16 cellular contexts compared by ENCODE assay signal in the genomic region with DNA sequence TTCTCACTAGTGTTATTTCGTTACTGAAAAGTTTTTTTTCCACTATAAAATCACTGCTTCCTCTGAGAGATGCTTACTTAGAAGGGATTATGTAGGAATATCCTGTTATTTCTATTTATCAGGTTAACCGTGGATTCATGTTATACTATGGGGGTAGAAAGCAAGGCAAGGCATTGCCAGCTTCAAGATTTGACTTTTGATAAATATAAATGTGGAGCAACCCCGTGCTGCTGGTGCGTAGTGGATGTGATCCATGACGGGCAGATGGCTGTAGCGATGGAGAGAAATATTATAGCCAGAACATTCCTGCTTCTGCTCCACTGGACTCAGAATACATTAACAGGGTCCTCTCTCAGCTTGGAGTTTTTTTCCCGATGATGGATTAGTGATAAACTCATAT.
DNase-seq lines count a peak whose midpoint lies in the region; TF ChIP-seq lines count a peak whose summit lies in the region.
"Had no signal": no experiment of that assay in that cellular context is flagged by ENCODE, and none has a peak within 500 bp of the region (broad histone marks: within the 10 kb centered on the region; RNA-seq: fewer than 3 reads in every experiment).

No MANE protein-coding gene starts in this region.

- H3K27ac ChIP-seq in esophagus muscularis mucosa (replicated peaks in 1 of 4): no peak overlapping the region
- H3K27ac ChIP-seq in parathyroid adenoma: no peak overlapping the region
- H3K27ac ChIP-seq in coronary artery: no peak overlapping the region
- no peak overlapping the region for H3K27ac ChIP-seq in dorsolateral prefrontal cortex
- H3K27ac ChIP-seq: BLaER1, C4-2B had no signal

- no peak overlapping the region for H3K4me3 Mint-ChIP-seq in mesothelial cell of epicardium
- H3K4me3 Mint-ChIP-seq: CD4-positive, CD25-positive, alpha-beta regulatory T cell; CD8-positive, alpha-beta T cell; GM23338; H9 had no signal

- TF ChIP-seq CTCF in esophagus muscularis mucosa (IDR thresholded peaks at IDR 0.05) (no peak), parathyroid adenoma (IDR thresholded peaks at IDR 0.05) (no peak), mesothelial cell of epicardium (IDR thresholded peaks at IDR 0.05; ENCODE audit: unreplicated experiment) (no peak), coronary artery (IDR thresholded peaks at IDR 0.05) (no peak), dorsolateral prefrontal cortex (IDR thresholded peaks at IDR 0.05 in 54 of 56, conservative IDR thresholded peaks at IDR 0.05 in 2 of 56; ENCODE audit: low read depth in 1 of 56, partially characterized antibody in 56 of 56) (no peak)

- H3K27me3 ChIP-seq in esophagus muscularis mucosa (no peaks in the 10 kb centered on the region), parathyroid adenoma (ENCODE audit: control insufficient read depth, insufficient read depth, low read length) (no peaks in the 10 kb centered on the region), dorsolateral prefrontal cortex (peaks cover 0 to 44% (median 2%) of the 10 kb centered on the region in 45 donors)
- H3K27me3 ChIP-seq: BLaER1 had no signal

- H3K9ac ChIP-seq in parathyroid adenoma: no peak overlapping the region
- H3K9ac ChIP-seq: BLaER1 had no signal

- no peak overlapping the region for H3K27ac Mint-ChIP-seq in mesothelial cell of epicardium
- H3K27ac Mint-ChIP-seq: CD8-positive, alpha-beta T cell; GM23338 had no signal

- DNase-seq in DMS 273 treated with DMSO at 0.1 percent for 48 hours (lab: John Stamatoyannopoulos, UW): peak; percentile 7
- peak; percentile 31 for DNase-seq in esophagus muscularis mucosa (ENCODE audit: extremely low spot score)
- no peak for DNase-seq in mesothelial cell of epicardium (ENCODE audit: low spot score in 2 of 2, unreplicated experiment in 2 of 2)
- DNase-seq in coronary artery (ENCODE audit: low spot score): no peak
- DNase-seq in dorsolateral prefrontal cortex: no peak
- DNase-seq: Caco-2; CD4-positive, CD25-positive, alpha-beta regulatory T cell; CD8-positive, alpha-beta T cell; DMS53; DMS79 treated with DMSO at 0.1 percent for 48 hours; GF-D8; H9 had no signal

- intact Hi-C loops in esophagus muscularis mucosa (cut with DNase I): no loop called here
- intact Hi-C loops in dorsolateral prefrontal cortex (cut with DNase I): no loop called here

- peak overlapping the region; percentile 37 for H3K4me2 ChIP-seq in parathyroid adenoma (ENCODE audit: low read length)
- H3K4me2 ChIP-seq: BLaER1, GM23338 had no signal

- H3K9me3 ChIP-seq in esophagus muscularis mucosa (no peaks in the 10 kb centered on the region), parathyroid adenoma (ENCODE audit: control insufficient read depth, low read length) (no peaks in the 10 kb centered on the region)
- H3K9me3 ChIP-seq: BLaER1, Caco-2 had no signal

- H3K36me3 ChIP-seq in esophagus muscularis mucosa: no peaks in the 10 kb centered on the region
- H3K36me3 ChIP-seq in parathyroid adenoma (ENCODE audit: control insufficient read depth, insufficient read depth, low read length): no peaks in the 10 kb centered on the region
- H3K36me3 ChIP-seq: BLaER1 had no signal

- WGBS in esophagus muscularis mucosa: 91% methylated on average over 7 of the region's 7 CpGs

- peaks cover 10% of the 10 kb centered on the region for H3K9me3 Mint-ChIP-seq in mesothelial cell of epicardium
- H3K9me3 Mint-ChIP-seq: CD8-positive, alpha-beta T cell; H9 had no signal

- H2AFZ ChIP-seq in parathyroid adenoma: no peak overlapping the region
- H2AFZ ChIP-seq: GM23338 had no signal

- H3K4me1 ChIP-seq in esophagus muscularis mucosa (no peaks in the 10 kb centered on the region), parathyroid adenoma (no peaks in the 10 kb centered on the region)
- H3K4me1 ChIP-seq: BLaER1, Caco-2 had no signal

- no peaks in the 10 kb centered on the region for H3K79me2 ChIP-seq in parathyroid adenoma

- peaks cover 27% of the 10 kb centered on the region for H3K4me1 Mint-ChIP-seq in mesothelial cell of epicardium
- H3K4me1 Mint-ChIP-seq: CD4-positive, CD25-positive, alpha-beta regulatory T cell had no signal

- TF ChIP-seq EP300 in esophagus muscularis mucosa (IDR thresholded peaks at IDR 0.05): no peak

- H3K36me3 Mint-ChIP-seq in mesothelial cell of epicardium: peaks cover 4% of the 10 kb centered on the region
- H3K36me3 Mint-ChIP-seq: CD4-positive, CD25-positive, alpha-beta regulatory T cell; CD8-positive, alpha-beta T cell had no signal

- H3K4me3 ChIP-seq in esophagus muscularis mucosa (no peak overlapping the region), parathyroid adenoma (ENCODE audit: low read depth, low read length) (no peak overlapping the region), coronary artery (no peak overlapping the region), dorsolateral prefrontal cortex (no peak overlapping the region)
- H3K4me3 ChIP-seq: BLaER1, GM23338 had no signal

- no peak for TF ChIP-seq POLR2A in esophagus muscularis mucosa (IDR thresholded peaks at IDR 0.05; ENCODE audit: low read depth)

- no peaks in the 10 kb centered on the region for H3K27me3 Mint-ChIP-seq in mesothelial cell of epicardium (ENCODE audit: low read depth)

Comparison
In these comparisons a context has a peak if more than half of its experiments do, and no peak if none do; other contexts are left out.
1. DNase-seq: peak in DMS 273 treated with DMSO at 0.1 percent for 48 hours (single experiment) and esophagus muscularis mucosa (single experiment); none in mesothelial cell of epicardium (0 of 2), coronary artery (single experiment) and dorsolateral prefrontal cortex (0 of 10).